In the genomic region with DNA sequence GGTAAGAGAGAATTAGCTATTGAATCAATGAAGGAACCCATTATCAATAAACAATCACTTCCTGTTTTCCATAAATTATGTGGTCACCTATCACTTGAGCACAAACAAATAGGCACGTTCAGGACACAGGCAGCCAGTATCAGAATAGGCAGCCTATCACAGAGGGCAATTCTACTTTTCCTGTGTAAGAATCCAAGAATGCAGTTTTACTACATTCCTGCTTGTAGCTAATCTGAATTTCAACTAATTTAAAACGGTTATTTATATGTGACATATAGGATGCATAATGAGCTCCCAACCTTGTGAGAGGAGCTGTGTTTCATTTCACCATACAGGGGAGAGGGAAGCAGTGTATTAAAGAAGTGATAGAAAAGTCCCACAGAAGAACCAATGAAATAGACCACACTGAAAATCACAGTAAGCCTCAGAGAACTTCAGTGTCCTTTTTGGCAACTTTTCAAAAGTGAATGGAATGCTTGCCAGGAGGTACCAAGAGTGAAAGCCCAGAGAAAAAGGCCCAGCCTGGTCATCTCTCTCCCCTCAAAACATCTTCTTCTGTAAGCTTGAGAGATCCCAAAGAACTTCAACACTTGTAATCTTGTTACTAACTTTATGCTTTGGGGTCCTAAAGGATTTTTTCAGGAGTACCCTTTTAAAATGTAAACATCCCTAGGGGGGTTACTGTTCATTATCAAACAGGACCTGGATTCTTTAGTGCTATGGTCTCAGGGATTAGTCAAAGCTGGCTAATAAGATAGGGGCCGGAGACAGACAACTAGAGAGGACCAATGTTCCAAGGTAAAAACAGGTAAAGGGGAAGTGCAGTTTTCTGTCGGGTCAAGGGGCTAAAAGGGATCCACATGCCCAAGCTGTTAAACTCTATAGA, we compare ENCODE assay signal across 7 cellular contexts. TPM values are rescaled to one million over a fixed set of nuclear protein-coding genes. Genes with fewer than 3 reads are reported as not detected.
DNase-seq lines count a peak whose midpoint lies in the region; ATAC-seq, FAIRE-seq and TF ChIP-seq lines count a peak whose summit lies in the region.

No MANE protein-coding gene starts in this region.

- H3K4me1 Mint-ChIP-seq in memory B cell = peaks cover 27% of the 10 kb centered on the region

- intact Hi-C loops in uterus (cut with DNase I; ENCODE audit: low total_unique reads) = no loop called here

- peaks cover 15% of the 10 kb centered on the region for H3K36me3 Mint-ChIP-seq in memory B cell

- H3K4me3 Mint-ChIP-seq in memory B cell = peak overlapping the region; percentile 90

- TF ChIP-seq CTCF in GM06990 (IDR thresholded peaks at IDR 0.05; ENCODE audit: insufficient read depth, low read length, poor library complexity, severe bottlenecking) (no peak), bronchial epithelial cell (IDR thresholded peaks at IDR 0.05; ENCODE audit: insufficient read depth, low read length, severe bottlenecking) (no peak), uterus (IDR thresholded peaks at IDR 0.05) (no peak)

- peaks cover 0 to 9% of the 10 kb centered on the region in 2 donors for H3K4me1 ChIP-seq in uterus

- no peak for DNase-seq in GM06990 (ENCODE audit: extremely low read depth, insufficient read length)
- no peak for DNase-seq in MG63
- DNase-seq in bronchial epithelial cell (ENCODE audit: low read depth) = peak; percentile 68
- no peak for DNase-seq in memory B cell (ENCODE audit: low spot score in 2 of 2)
- DNase-seq in uterus = no peak
- DNase-seq in NCI-H1930 (lab: John Stamatoyannopoulos, UW) = no peak

- H3K9me3 ChIP-seq in MG63 (no peaks in the 10 kb centered on the region), uterus (no peaks in the 10 kb centered on the region)

- ATAC-seq in memory B cell (ENCODE audit: low read depth) (no peak), HG03025 (IDR thresholded peaks at IDR 0.05; ENCODE audit: low FRiP score, unreplicated experiment) (no peak)

- H3K27ac ChIP-seq in uterus = peak overlapping the region; percentile 84 to 96

- no peaks in the 10 kb centered on the region for H3K27me3 ChIP-seq in GM06990 (replicated peaks; ENCODE audit: control insufficient read depth, insufficient read depth, low read length)
- no peaks in the 10 kb centered on the region for H3K27me3 ChIP-seq in MG63
- H3K27me3 ChIP-seq in bronchial epithelial cell (ENCODE audit: control insufficient read depth, insufficient read depth, low read length) = no peaks in the 10 kb centered on the region
- H3K27me3 ChIP-seq in uterus = no peaks in the 10 kb centered on the region

- H3K9me3 Mint-ChIP-seq in memory B cell = no peaks in the 10 kb centered on the region

- TF ChIP-seq POLR2A in uterus (IDR thresholded peaks at IDR 0.05) = no peak

- peak overlapping the region; percentile 81 for H3K4me3 ChIP-seq in GM06990 (replicated peaks; ENCODE audit: low read depth, low read length)
- H3K4me3 ChIP-seq in MG63 = peak overlapping the region; percentile 64
- H3K4me3 ChIP-seq in bronchial epithelial cell (ENCODE audit: low read depth, low read length) = peak overlapping the region; percentile 80
- peak overlapping the region; percentile 62 to 99 for H3K4me3 ChIP-seq in uterus

- no peak for FAIRE-seq in bronchial epithelial cell (lab: Jason Lieb, UNC)

- no peaks in the 10 kb centered on the region for H3K36me3 ChIP-seq in GM06990 (ENCODE audit: control insufficient read depth, insufficient read depth, low read length)
- H3K36me3 ChIP-seq in MG63 = no peaks in the 10 kb centered on the region
- H3K36me3 ChIP-seq in bronchial epithelial cell (ENCODE audit: control insufficient read depth, insufficient read depth, low read length) = no peaks in the 10 kb centered on the region
- H3K36me3 ChIP-seq in uterus = no peaks in the 10 kb centered on the region

- peak overlapping the region; percentile 97 for H3K27ac Mint-ChIP-seq in memory B cell

- peaks cover 1% of the 10 kb centered on the region for H3K27me3 Mint-ChIP-seq in memory B cell

RNA-seq across cellular contexts. Expression of gene IMMP2L, which starts 1.3 kb away (rescaled TPM):
- 1.5 and 8.8 TPM in 2 replicates for total RNA-seq in MG63 (2014; rRNA removed; shearing (Covaris generic); ENCODE audit: low replicate concordance)
- 19.0 and 25.9 TPM in 2 replicates for total RNA-seq in bronchial epithelial cell
- total RNA-seq in uterus = 10 to 100 TPM in 3 of 4 donors, 1 to 10 TPM in 1; 2.6 to 69.1 (median 34.7) TPM
